1 cellular context compared by ENCODE assay signal in the genomic region with DNA sequence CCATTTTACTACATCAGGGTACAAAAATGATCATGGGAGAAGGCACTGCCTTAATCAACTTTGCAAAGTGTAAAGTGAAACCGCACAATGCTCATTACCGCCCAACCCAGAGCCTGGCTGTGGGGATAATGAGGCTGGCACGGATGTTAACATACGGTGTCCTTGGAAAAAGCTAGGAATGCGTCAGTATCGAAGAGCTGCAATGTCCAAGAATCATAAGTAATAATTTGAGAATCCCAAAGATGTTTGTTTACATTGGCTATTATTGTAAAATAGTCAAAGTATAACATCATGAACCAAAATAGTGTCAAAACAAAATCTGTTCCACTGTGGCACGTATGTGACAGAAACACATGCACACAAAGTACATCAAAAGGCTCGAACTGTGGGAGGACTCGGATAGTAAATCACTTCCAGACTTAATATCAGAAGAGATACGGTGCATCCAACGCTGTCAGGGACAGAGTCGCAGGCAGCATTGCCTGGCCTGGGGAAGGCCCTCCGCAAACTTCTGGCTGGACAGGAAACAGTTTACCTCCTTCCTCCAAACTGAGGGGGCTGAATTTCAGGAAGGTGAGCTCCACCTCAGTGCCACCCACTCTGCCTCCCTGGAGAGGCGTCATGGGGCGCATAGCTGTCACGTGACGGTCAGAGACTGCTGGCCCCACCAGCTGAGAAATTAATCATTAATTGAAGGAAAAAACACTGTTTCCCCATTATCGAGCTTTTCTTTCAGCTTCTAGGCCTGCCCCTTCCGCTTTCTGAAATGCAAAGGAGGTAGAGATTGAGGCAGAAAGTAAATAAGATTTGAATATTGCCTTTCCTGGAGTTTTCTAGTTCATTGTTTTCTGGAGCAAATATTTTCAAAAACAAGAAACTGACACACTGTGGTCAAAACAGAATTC.
TF ChIP-seq lines count a peak whose summit lies in the region.

No MANE protein-coding gene starts in this region.

TF ChIP-seq in HepG2, 621 proteins besides CTCF, POLR2A, EP300 and RAD21 (continued from another document and continues in another):
- TF ChIP-seq, protein P1, sequence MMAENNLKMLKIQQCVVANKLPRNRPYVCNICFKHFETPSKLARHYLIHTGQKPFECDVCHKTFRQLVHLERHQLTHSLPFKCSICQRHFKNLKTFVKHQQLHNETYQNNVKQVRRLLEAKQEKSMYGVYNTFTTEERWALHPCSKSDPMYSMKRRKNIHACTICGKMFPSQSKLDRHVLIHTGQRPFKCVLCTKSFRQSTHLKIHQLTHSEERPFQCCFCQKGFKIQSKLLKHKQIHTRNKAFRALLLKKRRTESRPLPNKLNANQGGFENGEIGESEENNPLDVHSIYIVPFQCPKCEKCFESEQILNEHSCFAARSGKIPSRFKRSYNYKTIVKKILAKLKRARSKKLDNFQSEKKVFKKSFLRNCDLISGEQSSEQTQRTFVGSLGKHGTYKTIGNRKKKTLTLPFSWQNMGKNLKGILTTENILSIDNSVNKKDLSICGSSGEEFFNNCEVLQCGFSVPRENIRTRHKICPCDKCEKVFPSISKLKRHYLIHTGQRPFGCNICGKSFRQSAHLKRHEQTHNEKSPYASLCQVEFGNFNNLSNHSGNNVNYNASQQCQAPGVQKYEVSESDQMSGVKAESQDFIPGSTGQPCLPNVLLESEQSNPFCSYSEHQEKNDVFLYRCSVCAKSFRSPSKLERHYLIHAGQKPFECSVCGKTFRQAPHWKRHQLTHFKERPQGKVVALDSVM (CRISPR knock-in tag; IDR thresholded peaks at IDR 0.05), result no peak
- peak; percentile 61 for TF ChIP-seq MED8 (CRISPR knock-in tag; IDR thresholded peaks at IDR 0.05; ENCODE audit: insufficient replicate concordance)
- peak; percentile 77 for TF ChIP-seq GABPB1 (CRISPR knock-in tag; IDR thresholded peaks at IDR 0.05)
- TF ChIP-seq KAT8 (CRISPR knock-in tag; IDR thresholded peaks at IDR 0.05), result peak; percentile 69; the same call in 1 of the 2 replicates
- TF ChIP-seq, protein P2, sequence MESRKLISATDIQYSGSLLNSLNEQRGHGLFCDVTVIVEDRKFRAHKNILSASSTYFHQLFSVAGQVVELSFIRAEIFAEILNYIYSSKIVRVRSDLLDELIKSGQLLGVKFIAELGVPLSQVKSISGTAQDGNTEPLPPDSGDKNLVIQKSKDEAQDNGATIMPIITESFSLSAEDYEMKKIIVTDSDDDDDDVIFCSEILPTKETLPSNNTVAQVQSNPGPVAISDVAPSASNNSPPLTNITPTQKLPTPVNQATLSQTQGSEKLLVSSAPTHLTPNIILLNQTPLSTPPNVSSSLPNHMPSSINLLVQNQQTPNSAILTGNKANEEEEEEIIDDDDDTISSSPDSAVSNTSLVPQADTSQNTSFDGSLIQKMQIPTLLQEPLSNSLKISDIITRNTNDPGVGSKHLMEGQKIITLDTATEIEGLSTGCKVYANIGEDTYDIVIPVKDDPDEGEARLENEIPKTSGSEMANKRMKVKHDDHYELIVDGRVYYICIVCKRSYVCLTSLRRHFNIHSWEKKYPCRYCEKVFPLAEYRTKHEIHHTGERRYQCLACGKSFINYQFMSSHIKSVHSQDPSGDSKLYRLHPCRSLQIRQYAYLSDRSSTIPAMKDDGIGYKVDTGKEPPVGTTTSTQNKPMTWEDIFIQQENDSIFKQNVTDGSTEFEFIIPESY (CRISPR knock-in tag; IDR thresholded peaks at IDR 0.05), result peak; percentile 29; the same call in 1 of the 2 replicates
- TF ChIP-seq ZNF761 (CRISPR knock-in tag; conservative IDR thresholded peaks at IDR 0.05), result 0 out of 2 replicates have a peak, but pooled peaks have one; percentile 39
- TF ChIP-seq, protein P3, sequence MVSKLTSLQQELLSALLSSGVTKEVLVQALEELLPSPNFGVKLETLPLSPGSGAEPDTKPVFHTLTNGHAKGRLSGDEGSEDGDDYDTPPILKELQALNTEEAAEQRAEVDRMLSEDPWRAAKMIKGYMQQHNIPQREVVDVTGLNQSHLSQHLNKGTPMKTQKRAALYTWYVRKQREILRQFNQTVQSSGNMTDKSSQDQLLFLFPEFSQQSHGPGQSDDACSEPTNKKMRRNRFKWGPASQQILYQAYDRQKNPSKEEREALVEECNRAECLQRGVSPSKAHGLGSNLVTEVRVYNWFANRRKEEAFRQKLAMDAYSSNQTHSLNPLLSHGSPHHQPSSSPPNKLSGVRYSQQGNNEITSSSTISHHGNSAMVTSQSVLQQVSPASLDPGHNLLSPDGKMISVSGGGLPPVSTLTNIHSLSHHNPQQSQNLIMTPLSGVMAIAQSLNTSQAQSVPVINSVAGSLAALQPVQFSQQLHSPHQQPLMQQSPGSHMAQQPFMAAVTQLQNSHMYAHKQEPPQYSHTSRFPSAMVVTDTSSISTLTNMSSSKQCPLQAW (CRISPR knock-in tag; IDR thresholded peaks at IDR 0.05), result peak; percentile 100
- TF ChIP-seq ZFP90 (CRISPR knock-in tag; IDR thresholded peaks at IDR 0.05; ENCODE audit: borderline replicate concordance), result peak; percentile 100
- no peak for TF ChIP-seq ZNF121 (CRISPR knock-in tag; IDR thresholded peaks at IDR 0.05)
- TF ChIP-seq, protein P4, sequence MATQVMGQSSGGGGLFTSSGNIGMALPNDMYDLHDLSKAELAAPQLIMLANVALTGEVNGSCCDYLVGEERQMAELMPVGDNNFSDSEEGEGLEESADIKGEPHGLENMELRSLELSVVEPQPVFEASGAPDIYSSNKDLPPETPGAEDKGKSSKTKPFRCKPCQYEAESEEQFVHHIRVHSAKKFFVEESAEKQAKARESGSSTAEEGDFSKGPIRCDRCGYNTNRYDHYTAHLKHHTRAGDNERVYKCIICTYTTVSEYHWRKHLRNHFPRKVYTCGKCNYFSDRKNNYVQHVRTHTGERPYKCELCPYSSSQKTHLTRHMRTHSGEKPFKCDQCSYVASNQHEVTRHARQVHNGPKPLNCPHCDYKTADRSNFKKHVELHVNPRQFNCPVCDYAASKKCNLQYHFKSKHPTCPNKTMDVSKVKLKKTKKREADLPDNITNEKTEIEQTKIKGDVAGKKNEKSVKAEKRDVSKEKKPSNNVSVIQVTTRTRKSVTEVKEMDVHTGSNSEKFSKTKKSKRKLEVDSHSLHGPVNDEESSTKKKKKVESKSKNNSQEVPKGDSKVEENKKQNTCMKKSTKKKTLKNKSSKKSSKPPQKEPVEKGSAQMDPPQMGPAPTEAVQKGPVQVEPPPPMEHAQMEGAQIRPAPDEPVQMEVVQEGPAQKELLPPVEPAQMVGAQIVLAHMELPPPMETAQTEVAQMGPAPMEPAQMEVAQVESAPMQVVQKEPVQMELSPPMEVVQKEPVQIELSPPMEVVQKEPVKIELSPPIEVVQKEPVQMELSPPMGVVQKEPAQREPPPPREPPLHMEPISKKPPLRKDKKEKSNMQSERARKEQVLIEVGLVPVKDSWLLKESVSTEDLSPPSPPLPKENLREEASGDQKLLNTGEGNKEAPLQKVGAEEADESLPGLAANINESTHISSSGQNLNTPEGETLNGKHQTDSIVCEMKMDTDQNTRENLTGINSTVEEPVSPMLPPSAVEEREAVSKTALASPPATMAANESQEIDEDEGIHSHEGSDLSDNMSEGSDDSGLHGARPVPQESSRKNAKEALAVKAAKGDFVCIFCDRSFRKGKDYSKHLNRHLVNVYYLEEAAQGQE (IDR thresholded peaks at IDR 0.05; ENCODE audit: borderline replicate concordance in 1 of 2, low read depth in 1 of 2, low read length in 2 of 2), result peak in 1 of 2 experiments; percentile 69; a peak in 1 of 4 replicates
- no peak for TF ChIP-seq KLF13 (CRISPR knock-in tag; IDR thresholded peaks at IDR 0.05)
- TF ChIP-seq ATF7 (IDR thresholded peaks at IDR 0.05), result no peak
- 0 out of 2 replicates have a peak, but pooled peaks have one; percentile 22 for TF ChIP-seq ATF7 (CRISPR knock-in tag; IDR thresholded peaks at IDR 0.05)
- TF ChIP-seq, protein P5, sequence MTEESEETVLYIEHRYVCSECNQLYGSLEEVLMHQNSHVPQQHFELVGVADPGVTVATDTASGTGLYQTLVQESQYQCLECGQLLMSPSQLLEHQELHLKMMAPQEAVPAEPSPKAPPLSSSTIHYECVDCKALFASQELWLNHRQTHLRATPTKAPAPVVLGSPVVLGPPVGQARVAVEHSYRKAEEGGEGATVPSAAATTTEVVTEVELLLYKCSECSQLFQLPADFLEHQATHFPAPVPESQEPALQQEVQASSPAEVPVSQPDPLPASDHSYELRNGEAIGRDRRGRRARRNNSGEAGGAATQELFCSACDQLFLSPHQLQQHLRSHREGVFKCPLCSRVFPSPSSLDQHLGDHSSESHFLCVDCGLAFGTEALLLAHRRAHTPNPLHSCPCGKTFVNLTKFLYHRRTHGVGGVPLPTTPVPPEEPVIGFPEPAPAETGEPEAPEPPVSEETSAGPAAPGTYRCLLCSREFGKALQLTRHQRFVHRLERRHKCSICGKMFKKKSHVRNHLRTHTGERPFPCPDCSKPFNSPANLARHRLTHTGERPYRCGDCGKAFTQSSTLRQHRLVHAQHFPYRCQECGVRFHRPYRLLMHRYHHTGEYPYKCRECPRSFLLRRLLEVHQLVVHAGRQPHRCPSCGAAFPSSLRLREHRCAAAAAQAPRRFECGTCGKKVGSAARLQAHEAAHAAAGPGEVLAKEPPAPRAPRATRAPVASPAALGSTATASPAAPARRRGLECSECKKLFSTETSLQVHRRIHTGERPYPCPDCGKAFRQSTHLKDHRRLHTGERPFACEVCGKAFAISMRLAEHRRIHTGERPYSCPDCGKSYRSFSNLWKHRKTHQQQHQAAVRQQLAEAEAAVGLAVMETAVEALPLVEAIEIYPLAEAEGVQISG (CRISPR knock-in tag; IDR thresholded peaks at IDR 0.05), result peak; percentile 78
- peak; percentile 95 for TF ChIP-seq MIER3 (CRISPR knock-in tag; IDR thresholded peaks at IDR 0.05; ENCODE audit: borderline replicate concordance)
- peak; percentile 62 for TF ChIP-seq ZNF543 (CRISPR knock-in tag; IDR thresholded peaks at IDR 0.05)
- peak; percentile 61; the same call in 1 of the 2 replicates for TF ChIP-seq YEATS4 (CRISPR knock-in tag; IDR thresholded peaks at IDR 0.05; ENCODE audit: borderline replicate concordance)
- TF ChIP-seq, protein P6, sequence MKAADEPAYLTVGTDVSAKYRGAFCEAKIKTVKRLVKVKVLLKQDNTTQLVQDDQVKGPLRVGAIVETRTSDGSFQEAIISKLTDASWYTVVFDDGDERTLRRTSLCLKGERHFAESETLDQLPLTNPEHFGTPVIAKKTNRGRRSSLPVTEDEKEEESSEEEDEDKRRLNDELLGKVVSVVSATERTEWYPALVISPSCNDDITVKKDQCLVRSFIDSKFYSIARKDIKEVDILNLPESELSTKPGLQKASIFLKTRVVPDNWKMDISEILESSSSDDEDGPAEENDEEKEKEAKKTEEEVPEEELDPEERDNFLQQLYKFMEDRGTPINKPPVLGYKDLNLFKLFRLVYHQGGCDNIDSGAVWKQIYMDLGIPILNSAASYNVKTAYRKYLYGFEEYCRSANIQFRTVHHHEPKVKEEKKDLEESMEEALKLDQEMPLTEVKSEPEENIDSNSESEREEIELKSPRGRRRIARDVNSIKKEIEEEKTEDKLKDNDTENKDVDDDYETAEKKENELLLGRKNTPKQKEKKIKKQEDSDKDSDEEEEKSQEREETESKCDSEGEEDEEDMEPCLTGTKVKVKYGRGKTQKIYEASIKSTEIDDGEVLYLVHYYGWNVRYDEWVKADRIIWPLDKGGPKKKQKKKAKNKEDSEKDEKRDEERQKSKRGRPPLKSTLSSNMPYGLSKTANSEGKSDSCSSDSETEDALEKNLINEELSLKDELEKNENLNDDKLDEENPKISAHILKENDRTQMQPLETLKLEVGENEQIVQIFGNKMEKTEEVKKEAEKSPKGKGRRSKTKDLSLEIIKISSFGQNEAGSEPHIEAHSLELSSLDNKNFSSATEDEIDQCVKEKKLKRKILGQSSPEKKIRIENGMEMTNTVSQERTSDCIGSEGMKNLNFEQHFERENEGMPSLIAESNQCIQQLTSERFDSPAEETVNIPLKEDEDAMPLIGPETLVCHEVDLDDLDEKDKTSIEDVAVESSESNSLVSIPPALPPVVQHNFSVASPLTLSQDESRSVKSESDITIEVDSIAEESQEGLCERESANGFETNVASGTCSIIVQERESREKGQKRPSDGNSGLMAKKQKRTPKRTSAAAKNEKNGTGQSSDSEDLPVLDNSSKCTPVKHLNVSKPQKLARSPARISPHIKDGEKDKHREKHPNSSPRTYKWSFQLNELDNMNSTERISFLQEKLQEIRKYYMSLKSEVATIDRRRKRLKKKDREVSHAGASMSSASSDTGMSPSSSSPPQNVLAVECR (CRISPR knock-in tag; IDR thresholded peaks at IDR 0.05; ENCODE audit: borderline replicate concordance), result peak; percentile 84; the same call in 1 of the 2 replicates
- TF ChIP-seq TBL1XR1 (IDR thresholded peaks at IDR 0.05; ENCODE audit: borderline replicate concordance, low read length, partially characterized antibody), result peak; percentile 87
- TF ChIP-seq POGZ (CRISPR knock-in tag; IDR thresholded peaks at IDR 0.05), result peak; percentile 76
- TF ChIP-seq PHF8 (CRISPR knock-in tag; IDR thresholded peaks at IDR 0.05), result peak; percentile 54
- peak; percentile 69 for TF ChIP-seq YY1 (IDR thresholded peaks at IDR 0.05; ENCODE audit: insufficient read depth, insufficient replicate concordance, low read depth, low read length)
- no peak; the same call in 1 of the 2 replicates for TF ChIP-seq RFX3 (CRISPR knock-in tag; IDR thresholded peaks at IDR 0.05)
- TF ChIP-seq, protein P7, sequence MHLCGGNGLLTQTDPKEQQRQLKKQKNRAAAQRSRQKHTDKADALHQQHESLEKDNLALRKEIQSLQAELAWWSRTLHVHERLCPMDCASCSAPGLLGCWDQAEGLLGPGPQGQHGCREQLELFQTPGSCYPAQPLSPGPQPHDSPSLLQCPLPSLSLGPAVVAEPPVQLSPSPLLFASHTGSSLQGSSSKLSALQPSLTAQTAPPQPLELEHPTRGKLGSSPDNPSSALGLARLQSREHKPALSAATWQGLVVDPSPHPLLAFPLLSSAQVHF (CRISPR knock-in tag; IDR thresholded peaks at IDR 0.05), result 0 out of 2 replicates have a peak, but pooled peaks have one; percentile 0
- peak; percentile 95 for TF ChIP-seq SALL1 (CRISPR knock-in tag; IDR thresholded peaks at IDR 0.05)
- peak; percentile 56; the same call in 1 of the 2 replicates for TF ChIP-seq ZNF225 (CRISPR knock-in tag; IDR thresholded peaks at IDR 0.05)
- peak; percentile 94 for TF ChIP-seq ELF3 (CRISPR knock-in tag; IDR thresholded peaks at IDR 0.05)
- peak; percentile 50; the same call in 1 of the 2 replicates for TF ChIP-seq PAWR (CRISPR knock-in tag; IDR thresholded peaks at IDR 0.05; ENCODE audit: borderline replicate concordance)
- peak; percentile 8; the same call in 1 of the 2 replicates for TF ChIP-seq ZNF333 (CRISPR knock-in tag; IDR thresholded peaks at IDR 0.05; ENCODE audit: borderline replicate concordance)
- peak; percentile 86 for TF ChIP-seq IRF2 (CRISPR knock-in tag; IDR thresholded peaks at IDR 0.05)
- TF ChIP-seq ZNF749 (CRISPR knock-in tag; IDR thresholded peaks at IDR 0.05; ENCODE audit: borderline replicate concordance), result peak; percentile 17; the same call in 1 of the 2 replicates
- TF ChIP-seq ARNTL (CRISPR knock-in tag; IDR thresholded peaks at IDR 0.05), result peak; percentile 84
- TF ChIP-seq, protein P8, sequence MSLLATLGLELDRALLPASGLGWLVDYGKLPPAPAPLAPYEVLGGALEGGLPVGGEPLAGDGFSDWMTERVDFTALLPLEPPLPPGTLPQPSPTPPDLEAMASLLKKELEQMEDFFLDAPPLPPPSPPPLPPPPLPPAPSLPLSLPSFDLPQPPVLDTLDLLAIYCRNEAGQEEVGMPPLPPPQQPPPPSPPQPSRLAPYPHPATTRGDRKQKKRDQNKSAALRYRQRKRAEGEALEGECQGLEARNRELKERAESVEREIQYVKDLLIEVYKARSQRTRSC (CRISPR knock-in tag; IDR thresholded peaks at IDR 0.05; ENCODE audit: low read depth), result no peak
- TF ChIP-seq ZNF431 (CRISPR knock-in tag; IDR thresholded peaks at IDR 0.05; ENCODE audit: borderline replicate concordance, low read depth), result peak; percentile 80; the same call in 1 of the 2 replicates
- TF ChIP-seq ZBTB20 (CRISPR knock-in tag; IDR thresholded peaks at IDR 0.05; ENCODE audit: borderline replicate concordance, low read depth), result peak; percentile 74; the same call in 1 of the 2 replicates
